In the genomic region with DNA sequence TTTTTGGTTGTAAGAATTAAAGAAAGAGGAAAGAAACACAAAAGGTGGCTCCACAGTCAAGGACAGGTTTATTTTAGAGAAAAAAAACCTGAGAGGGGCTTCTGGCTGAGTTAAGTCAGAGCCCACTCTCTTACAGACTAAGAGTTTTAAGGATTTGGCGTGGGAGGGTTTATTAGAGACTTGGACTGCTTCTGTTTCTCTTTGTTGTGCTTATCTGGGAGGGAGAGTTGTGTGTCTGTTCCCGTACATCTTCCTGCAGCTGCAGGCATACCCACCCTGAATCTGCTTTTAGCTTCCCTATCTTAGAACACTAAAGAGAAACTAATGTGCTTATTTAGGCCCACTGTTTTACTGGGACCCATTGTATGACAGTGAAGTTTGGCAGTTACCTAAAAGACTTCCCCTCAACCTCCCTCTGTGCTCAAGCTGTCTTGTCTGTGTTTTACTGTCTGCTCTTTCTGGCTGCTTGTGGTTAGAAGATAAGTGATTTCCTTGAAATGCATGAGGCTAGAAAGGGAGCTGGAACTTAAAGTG, we compare ENCODE assay signal across 17 cellular contexts. TPM values are rescaled to one million over a fixed set of nuclear protein-coding genes. Genes with fewer than 3 reads are reported as not detected.
A peak's percentile ranks its signal among the peaks of the same experiment; 100 is the strongest.
DNase-seq lines count a peak whose midpoint lies in the region; ATAC-seq and TF ChIP-seq lines count a peak whose summit lies in the region.
"Had no signal": no experiment of that assay in that cellular context is flagged by ENCODE, and none has a peak within 500 bp of the region (broad histone marks: within the 10 kb centered on the region; RNA-seq: fewer than 3 reads in every experiment).

No MANE protein-coding gene starts in this region.

- TF ChIP-seq CTCF in brain microvascular endothelial cell (IDR thresholded peaks at IDR 0.05; ENCODE audit: low read depth, low read length, missing control alignments): no peak

- no peaks in the 10 kb centered on the region for H3K9me3 Mint-ChIP-seq in activated CD4-positive, alpha-beta memory T cell treated with anti-CD3 and anti-CD28 coated beads for 36 hours

- DNase-seq in NOMO-1 treated with DMSO at 0.1 percent for 48 hours (lab: John Stamatoyannopoulos, UW; ENCODE audit: unreplicated experiment) (peak; percentile 9), NOMO-1 (lab: John Stamatoyannopoulos, UW; ENCODE audit: unreplicated experiment in 2 of 2) (no peak), HUDEP-2 (lab: John Stamatoyannopoulos, UW; ENCODE audit: unreplicated experiment in 76 of 76) (peak in 64 of 76 experiments; percentile 13 to 92 (median 66)), brain microvascular endothelial cell (no peak), NCI-H187 (lab: John Stamatoyannopoulos, UW) (no peak)
- DNase-seq in activated CD4-positive, alpha-beta memory T cell treated with anti-CD3 and anti-CD28 coated beads for 36 hours: no peak
- DNase-seq: 8988T; activated CD4-positive, CD25-positive, alpha-beta regulatory T cell; adrenal gland; effector CD4-positive, alpha-beta T cell; NCI-H526; SHP77; thyroid gland had no signal

- peaks cover 2% of the 10 kb centered on the region for H3K27me3 Mint-ChIP-seq in activated CD4-positive, alpha-beta memory T cell treated with anti-CD3 and anti-CD28 coated beads for 36 hours

- no peaks in the 10 kb centered on the region for H3K36me3 Mint-ChIP-seq in activated CD4-positive, alpha-beta memory T cell treated with anti-CD3 and anti-CD28 coated beads for 36 hours
- H3K36me3 Mint-ChIP-seq: neural progenitor cell had no signal

- in situ Hi-C loops in brain microvascular endothelial cell (cut with HindIII; ENCODE audit: low pct_ligation_motif_present, low sequenced_read_pairs): no loop called here

- intact Hi-C loops in activated CD4-positive, alpha-beta memory T cell treated with anti-CD3 and anti-CD28 coated beads for 36 hours (cut with micrococcal nuclease): no loop called here

- peaks cover 49% of the 10 kb centered on the region for H3K4me1 ChIP-seq in mononuclear cell (ENCODE audit: insufficient read depth, low read length)
- H3K4me1 ChIP-seq: neural progenitor cell had no signal

- H3K27me3 ChIP-seq in mononuclear cell (ENCODE audit: insufficient read depth, low read length) (no peaks in the 10 kb centered on the region), brain microvascular endothelial cell (replicated peaks) (no peaks in the 10 kb centered on the region)
- H3K27me3 ChIP-seq: adrenal gland, gastroesophageal sphincter, neural progenitor cell, thyroid gland had no signal

- H3K4me3 ChIP-seq in mononuclear cell (ENCODE audit: low read length) (peak overlapping the region; percentile 14), brain microvascular endothelial cell (ENCODE audit: low read depth, low read length) (no peak overlapping the region)
- H3K4me3 ChIP-seq: adrenal gland, gastroesophageal sphincter, neural progenitor cell, thyroid gland had no signal

- no peak overlapping the region for H3K27ac ChIP-seq in brain microvascular endothelial cell
- H3K27ac ChIP-seq: adrenal gland, gastroesophageal sphincter, neural progenitor cell, thyroid gland had no signal

- H3K9me3 ChIP-seq in mononuclear cell (ENCODE audit: low read depth, low read length): no peaks in the 10 kb centered on the region
- H3K9me3 ChIP-seq: adrenal gland, gastroesophageal sphincter, thyroid gland had no signal

- H3K36me3 ChIP-seq in brain microvascular endothelial cell (replicated peaks): no peaks in the 10 kb centered on the region
- H3K36me3 ChIP-seq: adrenal gland, gastroesophageal sphincter, neural progenitor cell, thyroid gland had no signal

- ATAC-seq in HG03439 (IDR thresholded peaks at IDR 0.05; ENCODE audit: unreplicated experiment): no peak
- ATAC-seq: gastroesophageal sphincter had no signal

- POLR2A ChIA-PET in activated CD4-positive, alpha-beta memory T cell treated with anti-CD3 and anti-CD28 coated beads for 36 hours (lab: Charles Lee): no interaction called here

- peak overlapping the region; percentile 14 for H3K4me3 Mint-ChIP-seq in activated CD4-positive, alpha-beta memory T cell treated with anti-CD3 and anti-CD28 coated beads for 36 hours
- H3K4me3 Mint-ChIP-seq: neural progenitor cell had no signal

- H3K4me1 Mint-ChIP-seq in activated CD4-positive, alpha-beta memory T cell treated with anti-CD3 and anti-CD28 coated beads for 36 hours (ENCODE audit: low read depth): peaks cover 44% of the 10 kb centered on the region
- H3K4me1 Mint-ChIP-seq: neural progenitor cell had no signal

- H3K27ac Mint-ChIP-seq in activated CD4-positive, alpha-beta memory T cell treated with anti-CD3 and anti-CD28 coated beads for 36 hours: peak overlapping the region; percentile 52
- H3K27ac Mint-ChIP-seq: neural progenitor cell had no signal

- CTCF ChIA-PET in activated CD4-positive, alpha-beta memory T cell treated with anti-CD3 and anti-CD28 coated beads for 36 hours (lab: Charles Lee): interaction anchor here (1.0 to 5.7 kb wide), 3 partner anchors 13 to 164 kb away, joined by 3 to 40 read pairs (median 4); partner anchors contain the start of gene CMPK2

RNA-seq across cellular contexts. Expression of gene RSAD2, which starts 2.7 kb away (rescaled TPM):
- 1 to 10 TPM; 7.9 to 8.6 TPM for total RNA-seq in activated CD4-positive, alpha-beta memory T cell treated with anti-CD3 and anti-CD28 coated beads for 36 hours
- total RNA-seq in mononuclear cell: 6.8 TPM

RNA-seq across cellular contexts. Expression of gene CMPK2, which starts 14.6 kb away (rescaled TPM):
- total RNA-seq in activated CD4-positive, alpha-beta memory T cell treated with anti-CD3 and anti-CD28 coated beads for 36 hours: 1 to 10 TPM; 6.6 to 6.8 TPM
- 12.8 TPM for total RNA-seq in mononuclear cell

RNA-seq across cellular contexts. Expression of gene RNF144A, which starts 36.9 kb away (rescaled TPM):
- 10 to 100 TPM; 21.4 to 22.7 TPM for total RNA-seq in activated CD4-positive, alpha-beta memory T cell treated with anti-CD3 and anti-CD28 coated beads for 36 hours
- 22.8 TPM for total RNA-seq in mononuclear cell

Comparison
In these comparisons a context has a peak if more than half of its experiments do, and no peak if none do; other contexts are left out.
1. DNase-seq: peak in NOMO-1 treated with DMSO at 0.1 percent for 48 hours (single experiment) and HUDEP-2 (64 of 76); none in NOMO-1 (0 of 2), activated CD4-positive, alpha-beta memory T cell treated with anti-CD3 and anti-CD28 coated beads for 36 hours (single experiment), brain microvascular endothelial cell (single experiment) and NCI-H187 (0 of 2).